Comparison of ENCODE assay signal across 12 cellular contexts in the genomic region with DNA sequence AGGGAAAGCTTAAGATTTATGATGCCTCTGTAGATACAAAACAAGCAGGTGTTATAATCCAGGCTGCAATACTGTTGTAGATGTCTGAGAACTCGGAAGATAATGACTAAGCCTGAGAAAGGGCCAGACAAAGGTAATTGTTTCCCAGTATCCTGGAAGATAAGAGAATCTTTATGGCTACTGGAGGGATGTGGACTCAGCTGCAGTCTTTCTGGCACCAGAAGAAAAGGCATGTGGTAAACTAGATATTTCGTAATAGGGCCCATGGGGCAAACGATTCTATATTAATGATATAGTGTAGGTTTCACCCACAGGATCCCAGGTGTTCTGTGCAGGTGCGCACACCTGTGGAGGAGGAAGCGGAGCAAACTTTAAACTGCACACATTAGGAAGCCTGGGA. TPM values are rescaled to one million over a fixed set of nuclear protein-coding genes. Genes with fewer than 3 reads are reported as not detected.
DNase-seq lines count a peak whose midpoint lies in the region; ATAC-seq and TF ChIP-seq lines count a peak whose summit lies in the region.
"Had no signal": no experiment of that assay in that cellular context is flagged by ENCODE, and none has a peak within 500 bp of the region (broad histone marks: within the 10 kb centered on the region; RNA-seq: fewer than 3 reads in every experiment).

No MANE protein-coding gene starts in this region.

- ATAC-seq in Panc1 (0 out of 2 replicates have a peak, but pooled peaks have one; percentile 44), left colon (peak; percentile 91), HG02981 (IDR thresholded peaks at IDR 0.05; ENCODE audit: unreplicated experiment) (no peak), GM21737 (IDR thresholded peaks at IDR 0.05; ENCODE audit: unreplicated experiment) (no peak)
- no peak for ATAC-seq in stimulated activated naive B cell treated with anti-CD40 and anti-IgM and Interleukin-4, amounts not matched to agents 10 μg/mL and 1 μg/mL and 100 μg/mL, for 72 hours (replicated peaks)
- ATAC-seq: natural killer cell treated with Interleukin-12 subunit alpha and Interleukin-12 subunit beta and Interleukin-15 and Interleukin-18, amount 100 ng/mL, for 72 hours had no signal

- peaks cover 0 to 2% of the 10 kb centered on the region in 2 donors for H3K36me3 Mint-ChIP-seq in stimulated activated naive B cell treated with anti-CD40 and anti-IgM and Interleukin-4, amounts not matched to agents 10 μg/mL and 1 μg/mL and 100 μg/mL, for 72 hours
- H3K36me3 Mint-ChIP-seq: natural killer cell treated with Interleukin-12 subunit alpha and Interleukin-12 subunit beta and Interleukin-15 and Interleukin-18, amount 100 ng/mL, for 72 hours had no signal

- POLR2A ChIA-PET in Panc1 (lab: Charles Lee), result interaction anchor here (0.9 kb wide), 1 partner anchor 17 kb away, joined by 22 read pairs; no protein-coding TSS in a partner anchor

- H3K27me3 Mint-ChIP-seq in stimulated activated naive B cell treated with anti-CD40 and anti-IgM and Interleukin-4, amounts not matched to agents 10 μg/mL and 1 μg/mL and 100 μg/mL, for 72 hours, result no peaks in the 10 kb centered on the region
- H3K27me3 Mint-ChIP-seq: natural killer cell treated with Interleukin-12 subunit alpha and Interleukin-12 subunit beta and Interleukin-15 and Interleukin-18, amount 100 ng/mL, for 72 hours had no signal

- H3K4me3 Mint-ChIP-seq in stimulated activated naive B cell treated with anti-CD40 and anti-IgM and Interleukin-4, amounts not matched to agents 10 μg/mL and 1 μg/mL and 100 μg/mL, for 72 hours, result no peak overlapping the region
- H3K4me3 Mint-ChIP-seq: CD8-positive, alpha-beta memory T cell; natural killer cell treated with Interleukin-12 subunit alpha and Interleukin-12 subunit beta and Interleukin-15 and Interleukin-18, amount 100 ng/mL, for 72 hours had no signal

- peaks cover 0 to 4% of the 10 kb centered on the region in 2 donors for H3K4me1 Mint-ChIP-seq in stimulated activated naive B cell treated with anti-CD40 and anti-IgM and Interleukin-4, amounts not matched to agents 10 μg/mL and 1 μg/mL and 100 μg/mL, for 72 hours
- H3K4me1 Mint-ChIP-seq: CD8-positive, alpha-beta memory T cell had no signal

- DNase-seq in DMS153 treated with DMSO at 0.1 percent for 48 hours (lab: John Stamatoyannopoulos, UW; ENCODE audit: unreplicated experiment) (peak; percentile 63), NCI-H1092 (lab: John Stamatoyannopoulos, UW) (peak; percentile 3), Panc1 (ENCODE audit: low read depth, low spot score) (no peak), left colon (peak; percentile 51 to 64), NCI-H1694 (lab: John Stamatoyannopoulos, UW) (no peak)
- DNase-seq in stimulated activated naive B cell treated with anti-CD40 and anti-IgM and Interleukin-4, amounts not matched to agents 10 μg/mL and 1 μg/mL and 100 μg/mL, for 72 hours, result no peak
- DNase-seq: activated CD4-positive, alpha-beta T cell treated with anti-CD3 and anti-CD28 coated beads for 48 hours; activated effector memory CD4-positive, alpha-beta T cell treated with Interleukin-2 at 50 U/mL for 16 hours; CD8-positive, alpha-beta memory T cell had no signal

- H3K27ac Mint-ChIP-seq in stimulated activated naive B cell treated with anti-CD40 and anti-IgM and Interleukin-4, amounts not matched to agents 10 μg/mL and 1 μg/mL and 100 μg/mL, for 72 hours, result no peak overlapping the region
- H3K27ac Mint-ChIP-seq: CD8-positive, alpha-beta memory T cell; natural killer cell treated with Interleukin-12 subunit alpha and Interleukin-12 subunit beta and Interleukin-15 and Interleukin-18, amount 100 ng/mL, for 72 hours had no signal

- no peaks in the 10 kb centered on the region for H3K36me3 ChIP-seq in Panc1 (ENCODE audit: control insufficient read depth, insufficient read depth, low read length)

- H3K4me3 ChIP-seq in Panc1 (ENCODE audit: low read depth in 2 of 2, low read length in 2 of 2), result no peak overlapping the region

- no TSS peak for BruUV-seq in Panc1 (replicated peaks; lab: Mats Ljungman, UMichigan)

- no peak overlapping the region for H3K27ac ChIP-seq in Panc1 (ENCODE audit: low read length)

- H3K9me3 ChIP-seq in Panc1 (ENCODE audit: control insufficient read depth, insufficient read depth, low read depth, low read length), result 0 out of 2 replicates have a peak, but pooled peaks cover 3% of the 10 kb centered on the region

- peaks cover 4 to 7% of the 10 kb centered on the region in 2 donors for H3K9me3 Mint-ChIP-seq in stimulated activated naive B cell treated with anti-CD40 and anti-IgM and Interleukin-4, amounts not matched to agents 10 μg/mL and 1 μg/mL and 100 μg/mL, for 72 hours
- H3K9me3 Mint-ChIP-seq: natural killer cell treated with Interleukin-12 subunit alpha and Interleukin-12 subunit beta and Interleukin-15 and Interleukin-18, amount 100 ng/mL, for 72 hours had no signal

- H3K4me1 ChIP-seq in Panc1 (ENCODE audit: control insufficient read depth, insufficient read depth, low read length), result peaks cover 11% of the 10 kb centered on the region

- no peaks in the 10 kb centered on the region for H3K27me3 ChIP-seq in Panc1 (ENCODE audit: control insufficient read depth, insufficient read depth, low read length)

- intact Hi-C loops in Panc1 (cut with micrococcal nuclease; ENCODE audit: unreplicated experiment) (no loop called here), left colon (cut with DNase I, micrococcal nuclease) (no loop called here)

- in situ Hi-C loops in Panc1 (cut with HindIII; ENCODE audit: low pct_unique_long_range_greater_than_20kb, low sequenced_read_pairs), result no loop called here

- no peak for TF ChIP-seq CTCF in Panc1 (IDR thresholded peaks at IDR 0.05)

- CTCF ChIA-PET in Panc1 (lab: Charles Lee), result interaction anchor here (0.8 kb wide), 1 partner anchor 502 kb away, joined by 3 read pairs; no protein-coding TSS in a partner anchor

RNA-seq across cellular contexts. Expression of a gene that starts 9.2 kb away (rescaled TPM):
- total RNA-seq in Panc1 (2021; ENCODE audit: unreplicated experiment) (4.1 TPM), left colon (1 to 10 TPM; 2.6 to 6.7 TPM)
- polyA plus RNA-seq in Panc1 (2012; ENCODE audit: insufficient read length), result 6.6 TPM

RNA-seq across cellular contexts. Expression of a gene that starts 36.9 kb away (rescaled TPM):
- total RNA-seq in Panc1 (2021; ENCODE audit: unreplicated experiment) (115 TPM), left colon (10 to 100 TPM; 30.5 to 31.0 TPM)
- 51.5 TPM for polyA plus RNA-seq in Panc1 (2012; ENCODE audit: insufficient read length)

RNA-seq across cellular contexts. Expression of a gene that starts 59.1 kb away (rescaled TPM):
- total RNA-seq in Panc1 (2021; ENCODE audit: unreplicated experiment), result 25.9 TPM
- 34.2 TPM for polyA plus RNA-seq in Panc1 (2012; ENCODE audit: insufficient read length)
- 10 to 100 TPM; 38.0 to 53.3 TPM for total RNA-seq in left colon

Comparison
In these comparisons a context has a peak if more than half of its experiments do, and no peak if none do; other contexts are left out.
1. DNase-seq: peak in DMS153 treated with DMSO at 0.1 percent for 48 hours (single experiment), NCI-H1092 (single experiment) and left colon (2 of 2); none in Panc1 (single experiment), NCI-H1694 (single experiment) and stimulated activated naive B cell treated with anti-CD40 and anti-IgM and Interleukin-4, amounts not matched to agents 10 μg/mL and 1 μg/mL and 100 μg/mL, for 72 hours (single experiment).
2. ATAC-seq: peak in Panc1 (single experiment) and left colon (single experiment); none in HG02981 (single experiment), GM21737 (single experiment) and stimulated activated naive B cell treated with anti-CD40 and anti-IgM and Interleukin-4, amounts not matched to agents 10 μg/mL and 1 μg/mL and 100 μg/mL, for 72 hours (0 of 2).